ENCODE assay signal across 3 cellular contexts in genomic region chr1:228866498-228866897, GRCh38.
TF ChIP-seq lines count a peak whose summit lies in the region.

No MANE protein-coding gene starts in this region.

TF ChIP-seq in SK-N-SH, 30 proteins besides CTCF, POLR2A, EP300 and RAD21 (continued from another document):
- TF ChIP-seq ZBTB33 (IDR thresholded peaks at IDR 0.05; ENCODE audit: borderline replicate concordance, low read depth): no peak
- TF ChIP-seq, protein P1, sequence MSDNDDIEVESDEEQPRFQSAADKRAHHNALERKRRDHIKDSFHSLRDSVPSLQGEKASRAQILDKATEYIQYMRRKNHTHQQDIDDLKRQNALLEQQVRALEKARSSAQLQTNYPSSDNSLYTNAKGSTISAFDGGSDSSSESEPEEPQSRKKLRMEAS (IDR thresholded peaks at IDR 0.05; ENCODE audit: low read depth): no peak
- TF ChIP-seq RFX5 (IDR thresholded peaks at IDR 0.05; ENCODE audit: low read length): no peak
- TF ChIP-seq ELF1 (IDR thresholded peaks at IDR 0.05): no peak
- TF ChIP-seq, protein P2, sequence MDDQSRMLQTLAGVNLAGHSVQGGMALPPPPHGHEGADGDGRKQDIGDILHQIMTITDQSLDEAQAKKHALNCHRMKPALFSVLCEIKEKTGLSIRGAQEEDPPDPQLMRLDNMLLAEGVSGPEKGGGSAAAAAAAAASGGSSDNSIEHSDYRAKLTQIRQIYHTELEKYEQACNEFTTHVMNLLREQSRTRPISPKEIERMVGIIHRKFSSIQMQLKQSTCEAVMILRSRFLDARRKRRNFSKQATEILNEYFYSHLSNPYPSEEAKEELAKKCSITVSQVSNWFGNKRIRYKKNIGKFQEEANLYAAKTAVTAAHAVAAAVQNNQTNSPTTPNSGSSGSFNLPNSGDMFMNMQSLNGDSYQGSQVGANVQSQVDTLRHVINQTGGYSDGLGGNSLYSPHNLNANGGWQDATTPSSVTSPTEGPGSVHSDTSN (IDR thresholded peaks at IDR 0.05): no peak
- no peak for TF ChIP-seq GABPA (IDR thresholded peaks at IDR 0.05; ENCODE audit: low read depth)
- TF ChIP-seq NFIC (IDR thresholded peaks at IDR 0.05; ENCODE audit: borderline replicate concordance): no peak

TF ChIP-seq in SK-N-SH treated with all-trans-retinoic acid at 6 μM for 48 hours, 23 proteins besides CTCF, POLR2A, EP300 and RAD21 (continued from another document):
- TF ChIP-seq TSHZ2 (CRISPR knock-in tag; IDR thresholded peaks at IDR 0.05) (no peak), POU6F1 (CRISPR knock-in tag; IDR thresholded peaks at IDR 0.05; ENCODE audit: borderline replicate concordance, low read depth) (no peak), CSRNP3 (CRISPR knock-in tag; IDR thresholded peaks at IDR 0.05) (no peak), TOX (CRISPR knock-in tag; IDR thresholded peaks at IDR 0.05; ENCODE audit: borderline replicate concordance) (no peak), CSDC2 (CRISPR knock-in tag; IDR thresholded peaks at IDR 0.05) (no peak), RARB (CRISPR knock-in tag; IDR thresholded peaks at IDR 0.05) (no peak), ZNF70 (CRISPR knock-in tag; IDR thresholded peaks at IDR 0.05) (no peak)
- TF ChIP-seq, protein P3, sequence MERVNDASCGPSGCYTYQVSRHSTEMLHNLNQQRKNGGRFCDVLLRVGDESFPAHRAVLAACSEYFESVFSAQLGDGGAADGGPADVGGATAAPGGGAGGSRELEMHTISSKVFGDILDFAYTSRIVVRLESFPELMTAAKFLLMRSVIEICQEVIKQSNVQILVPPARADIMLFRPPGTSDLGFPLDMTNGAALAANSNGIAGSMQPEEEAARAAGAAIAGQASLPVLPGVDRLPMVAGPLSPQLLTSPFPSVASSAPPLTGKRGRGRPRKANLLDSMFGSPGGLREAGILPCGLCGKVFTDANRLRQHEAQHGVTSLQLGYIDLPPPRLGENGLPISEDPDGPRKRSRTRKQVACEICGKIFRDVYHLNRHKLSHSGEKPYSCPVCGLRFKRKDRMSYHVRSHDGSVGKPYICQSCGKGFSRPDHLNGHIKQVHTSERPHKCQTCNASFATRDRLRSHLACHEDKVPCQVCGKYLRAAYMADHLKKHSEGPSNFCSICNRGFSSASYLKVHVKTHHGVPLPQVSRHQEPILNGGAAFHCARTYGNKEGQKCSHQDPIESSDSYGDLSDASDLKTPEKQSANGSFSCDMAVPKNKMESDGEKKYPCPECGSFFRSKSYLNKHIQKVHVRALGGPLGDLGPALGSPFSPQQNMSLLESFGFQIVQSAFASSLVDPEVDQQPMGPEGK (CRISPR knock-in tag; IDR thresholded peaks at IDR 0.05; ENCODE audit: borderline replicate concordance): no peak
- TF ChIP-seq, protein P4, sequence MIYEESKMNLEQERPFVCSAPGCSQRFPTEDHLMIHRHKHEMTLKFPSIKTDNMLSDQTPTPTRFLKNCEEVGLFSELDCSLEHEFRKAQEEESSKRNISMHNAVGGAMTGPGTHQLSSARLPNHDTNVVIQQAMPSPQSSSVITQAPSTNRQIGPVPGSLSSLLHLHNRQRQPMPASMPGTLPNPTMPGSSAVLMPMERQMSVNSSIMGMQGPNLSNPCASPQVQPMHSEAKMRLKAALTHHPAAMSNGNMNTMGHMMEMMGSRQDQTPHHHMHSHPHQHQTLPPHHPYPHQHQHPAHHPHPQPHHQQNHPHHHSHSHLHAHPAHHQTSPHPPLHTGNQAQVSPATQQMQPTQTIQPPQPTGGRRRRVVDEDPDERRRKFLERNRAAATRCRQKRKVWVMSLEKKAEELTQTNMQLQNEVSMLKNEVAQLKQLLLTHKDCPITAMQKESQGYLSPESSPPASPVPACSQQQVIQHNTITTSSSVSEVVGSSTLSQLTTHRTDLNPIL (CRISPR knock-in tag; IDR thresholded peaks at IDR 0.05; ENCODE audit: low read depth): no peak

TF ChIP-seq in liver, 16 proteins besides CTCF, POLR2A, EP300 and RAD21 (continued from another document):
- TF ChIP-seq REST (IDR thresholded peaks at IDR 0.05): no peak
- peak in 1 of 2 donors; percentile 59 for TF ChIP-seq JUND (IDR thresholded peaks at IDR 0.05)
- no peak for TF ChIP-seq FOXA1 (IDR thresholded peaks at IDR 0.05)
- peak; percentile 76 for TF ChIP-seq SP1 (IDR thresholded peaks at IDR 0.05)
